ENCODE assay signal across 8 cellular contexts in the genomic region with DNA sequence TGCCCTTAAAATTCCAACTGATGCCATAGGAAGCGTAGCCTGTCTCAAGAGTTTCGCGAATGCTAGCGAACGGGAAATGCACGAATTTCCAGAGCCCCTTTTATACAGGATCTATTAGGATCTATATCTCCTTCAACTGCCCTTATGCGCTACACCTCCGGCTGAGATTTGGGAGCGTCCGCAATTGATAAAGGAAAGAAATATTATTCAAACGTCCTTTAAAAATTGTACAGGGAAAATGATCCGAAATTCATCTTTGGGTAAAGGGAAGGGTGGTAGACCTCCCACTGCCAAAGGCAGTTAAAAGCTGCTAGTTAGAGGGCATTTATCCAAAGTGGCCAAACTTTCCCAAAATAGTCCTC. TPM values are rescaled to one million over a fixed set of nuclear protein-coding genes. Genes with fewer than 3 reads are reported as not detected.
DNase-seq lines count a peak whose midpoint lies in the region; ATAC-seq and TF ChIP-seq lines count a peak whose summit lies in the region.

No MANE protein-coding gene starts in this region.

- CTCF ChIA-PET in CD8-positive, alpha-beta memory T cell (lab: Charles Lee), result interaction anchor here (1.0 to 3.0 kb wide), 2 partner anchors 65 to 384 kb away, joined by 3 to 10 read pairs; no protein-coding TSS in a partner anchor
- CTCF ChIA-PET in OCI-LY7 (lab: Charles Lee; ENCODE audit: unreplicated experiment), result no interaction called here

- TF ChIP-seq POLR2A in ovary (IDR thresholded peaks at IDR 0.05), result no peak

- H4K20me1 ChIP-seq in OCI-LY7 (ENCODE audit: insufficient read depth, low read length), result no peaks in the 10 kb centered on the region

- intact Hi-C loops in OCI-LY7 (cut with micrococcal nuclease; ENCODE audit: unreplicated experiment), result loop anchor here (5.0 kb wide), 2 partner anchors 541 to 759 kb away; partner anchors contain the start of gene PRMT9
- intact Hi-C loops in ovary (cut with DNase I), result no loop called here

- peaks cover 0 to 16% of the 10 kb centered on the region in 2 donors for H3K27me3 Mint-ChIP-seq in CD8-positive, alpha-beta memory T cell

- H3K36me3 ChIP-seq in CD8-positive, alpha-beta memory T cell (ENCODE audit: insufficient read depth, low read length), result no peaks in the 10 kb centered on the region
- H3K36me3 ChIP-seq in OCI-LY7 (ENCODE audit: insufficient read depth, low read length) (no peaks in the 10 kb centered on the region), esophagus (ENCODE audit: control insufficient read depth in 2 of 2, insufficient read depth in 2 of 2, low read length in 1 of 2) (no peaks in the 10 kb centered on the region), ovary (no peaks in the 10 kb centered on the region)

- BruUV-seq in OCI-LY7 (replicated peaks; lab: Mats Ljungman, UMichigan), result no TSS peak

- WGBS in esophagus, 2 donors, result 3 to 4% methylated on average over 12 of the region's 12 CpGs
- WGBS in ovary, 3 donors, result 2 to 7% (median 2%) methylated on average over 12 of the region's 12 CpGs

- peak overlapping the region; percentile 96 for H3K27ac ChIP-seq in CD8-positive, alpha-beta memory T cell (ENCODE audit: low read depth, low read length)
- H3K27ac ChIP-seq in OCI-LY7 (ENCODE audit: low read depth, low read length, poor library complexity, severe bottlenecking), result no peak overlapping the region
- peak overlapping the region; percentile 29 to 36 for H3K27ac ChIP-seq in esophagus (ENCODE audit: low read depth in 2 of 2, low read length in 1 of 2)
- peak overlapping the region in 1 of 2 donors; percentile 51 for H3K27ac ChIP-seq in ovary

- peak overlapping the region; percentile 88 for H3K4me3 ChIP-seq in CD8-positive, alpha-beta memory T cell (ENCODE audit: low read length)
- H3K4me3 ChIP-seq in OCI-LY7 (ENCODE audit: low read depth, low read length, poor library complexity, severe bottlenecking), result peak overlapping the region; percentile 82
- peak overlapping the region; percentile 72 to 88 for H3K4me3 ChIP-seq in esophagus (ENCODE audit: low read depth in 1 of 2, low read length in 2 of 2)
- H3K4me3 ChIP-seq in ovary, result peak overlapping the region; percentile 97

- ATAC-seq in GM18867 (IDR thresholded peaks at IDR 0.05; ENCODE audit: unreplicated experiment), result no peak
- no peak for ATAC-seq in HG02759 (IDR thresholded peaks at IDR 0.05; ENCODE audit: unreplicated experiment)

- H3K4me1 Mint-ChIP-seq in CD8-positive, alpha-beta memory T cell, result peaks cover 47 to 64% (median 59%) of the 10 kb centered on the region in 3 donors

- no peaks in the 10 kb centered on the region for H3K9me2 ChIP-seq in OCI-LY7 (ENCODE audit: insufficient read depth, low read length)

- H3K4me2 ChIP-seq in OCI-LY7 (ENCODE audit: low read length), result peak overlapping the region; percentile 78

- TF ChIP-seq CTCF in OCI-LY7 (conservative IDR thresholded peaks at IDR 0.05; ENCODE audit: low read length), result no peak
- TF ChIP-seq CTCF in ovary (IDR thresholded peaks at IDR 0.05), result no peak

- DNase-seq in CD8-positive, alpha-beta memory T cell, result peak in 1 of 5 donors; percentile 11
- DNase-seq in OCI-LY7 (ENCODE audit: low spot score), result no peak
- peak in 1 of 5 donors; percentile 27 for DNase-seq in ovary
- DNase-seq in SW480 (ENCODE audit: low spot score), result no peak
- no peak for DNase-seq in activated CD4-positive, alpha-beta T cell treated with anti-CD3 and anti-CD28 coated beads for 1 hour

- H3K27me3 ChIP-seq in CD8-positive, alpha-beta memory T cell (ENCODE audit: insufficient read depth, low read length, poor library complexity, severe bottlenecking), result no peaks in the 10 kb centered on the region
- H3K27me3 ChIP-seq in esophagus (ENCODE audit: control insufficient read depth in 1 of 2, insufficient read depth in 2 of 2, low read length in 2 of 2), result no peaks in the 10 kb centered on the region
- no peaks in the 10 kb centered on the region for H3K27me3 ChIP-seq in ovary

- no peak for TF ChIP-seq EP300 in ovary (IDR thresholded peaks at IDR 0.05)

- peak overlapping the region in 7 of 8 donors; percentile 88 to 100 (median 99) for H3K27ac Mint-ChIP-seq in CD8-positive, alpha-beta memory T cell

- peaks cover 47% of the 10 kb centered on the region for H3K4me1 ChIP-seq in CD8-positive, alpha-beta memory T cell (ENCODE audit: insufficient read depth, low read length)
- H3K4me1 ChIP-seq in OCI-LY7 (ENCODE audit: insufficient read depth, low read length, poor library complexity, severe bottlenecking) (peaks cover 14% of the 10 kb centered on the region), esophagus (ENCODE audit: control insufficient read depth in 2 of 2, insufficient read depth in 2 of 2, low read length in 1 of 2) (peaks cover 0 to 2% of the 10 kb centered on the region in 2 donors), ovary (ENCODE audit: insufficient read depth) (peaks cover 2% of the 10 kb centered on the region)

- H3K9me3 ChIP-seq in CD8-positive, alpha-beta memory T cell (ENCODE audit: low read length), result no peaks in the 10 kb centered on the region
- no peaks in the 10 kb centered on the region for H3K9me3 ChIP-seq in OCI-LY7 (ENCODE audit: low read length)
- H3K9me3 ChIP-seq in esophagus (ENCODE audit: control insufficient read depth in 2 of 2, insufficient read depth in 1 of 2, low read depth in 1 of 2, low read length in 1 of 2), result no peaks in the 10 kb centered on the region
- H3K9me3 ChIP-seq in ovary, result no peaks in the 10 kb centered on the region

- no peaks in the 10 kb centered on the region for H3K79me2 ChIP-seq in OCI-LY7 (ENCODE audit: insufficient read depth, low read depth, low read length)

- peak overlapping the region; percentile 95 to 100 (median 99) for H3K4me3 Mint-ChIP-seq in CD8-positive, alpha-beta memory T cell

- peaks cover 0 to 2% (median 0%) of the 10 kb centered on the region in 5 donors for H3K9me3 Mint-ChIP-seq in CD8-positive, alpha-beta memory T cell

- H2AFZ ChIP-seq in OCI-LY7 (ENCODE audit: low read length), result peak overlapping the region; percentile 91

- H3K36me3 Mint-ChIP-seq in CD8-positive, alpha-beta memory T cell, result peaks cover 0 to 26% (median 0%) of the 10 kb centered on the region in 3 donors

- POLR2A ChIA-PET in CD8-positive, alpha-beta memory T cell (lab: Charles Lee), result interaction anchor here (0.6 to 4.2 kb wide), 9 partner anchors 58 to 758 kb away, joined by 3 to 48 read pairs (median 4); partner anchors contain the start of gene PRMT9
- POLR2A ChIA-PET in OCI-LY7 (lab: Charles Lee), result interaction anchor here (0.8 to 1.8 kb wide), 2 partner anchors 8 to 541 kb away, joined by 3 to 4 read pairs; no protein-coding TSS in a partner anchor

RNA-seq across cellular contexts. Expression of gene NR3C2, which starts 0.6 kb away (rescaled TPM):
- total RNA-seq in CD8-positive, alpha-beta memory T cell, result 1 to 10 TPM; 5.7 to 7.3 TPM
- 6.3 TPM for polyA plus RNA-seq in CD8-positive, alpha-beta memory T cell
- total RNA-seq in OCI-LY7 (2014; rRNA removed; shearing (Covaris generic)), result 2.7 and 5.2 TPM in 2 replicates
- 2.0 and 2.4 TPM in 2 replicates for total RNA-seq in OCI-LY7 (2022)
- under 1 TPM; 0.57 to 0.67 TPM for polyA plus RNA-seq in esophagus
- 10 to 100 TPM; 11.0 to 37.5 (median 25.9) TPM for total RNA-seq in ovary
- 10 to 100 TPM in 1 of 2 donors, 1 to 10 TPM in 1; 6.8 to 16.1 TPM for polyA plus RNA-seq in ovary
